ENCODE assay signal across 34 cellular contexts in genomic region chr5:41772785-41773442, GRCh38.
A peak's percentile ranks its signal among the peaks of the same experiment; 100 is the strongest.
DNase-seq lines count a peak whose midpoint lies in the region; ATAC-seq, FAIRE-seq and TF ChIP-seq lines count a peak whose summit lies in the region.
"Had no signal": no experiment of that assay in that cellular context is flagged by ENCODE, and none has a peak within 500 bp of the region (broad histone marks: within the 10 kb centered on the region; RNA-seq: fewer than 3 reads in every experiment).

No MANE protein-coding gene starts in this region.

- TF ChIP-seq POLR2A in GM12878 (IDR thresholded peaks at IDR 0.05; ENCODE audit: low read depth, low read length) = no peak

- no peaks in the 10 kb centered on the region for H3K79me2 ChIP-seq in GM12878 (ENCODE audit: control insufficient read depth, insufficient read depth, low read length)

- SMC1A ChIA-PET in GM12878 (lab: Charles Lee; ENCODE audit: uncharacterized antibody, unreplicated experiment) = interaction anchor here (0.6 to 2.7 kb wide), 9 partner anchors 8 to 70 kb away, joined by 3 to 17 read pairs (median 3); no protein-coding TSS in a partner anchor

- no peaks in the 10 kb centered on the region for H3K27me3 ChIP-seq in GM12878 (replicated peaks in 1 of 2; ENCODE audit: control insufficient read depth in 2 of 2, insufficient read depth in 2 of 2, low read length in 1 of 2)
- H3K27me3 ChIP-seq: colonic mucosa, gastrocnemius medialis, SJSA1 had no signal

- no peak overlapping the region for H2AFZ ChIP-seq in GM12878 (ENCODE audit: control insufficient read depth, low read depth, low read length)

- no peak for TF ChIP-seq CTCF in GM12878 (IDR thresholded peaks at IDR 0.05 in 2 of 3, conservative IDR thresholded peaks at IDR 0.05 in 1 of 3; ENCODE audit: control insufficient read depth in 2 of 3, extremely low read depth in 1 of 3, insufficient read depth in 1 of 3, low read depth in 3 of 3, low read length in 3 of 3)

- H3K4me1 ChIP-seq in GM12878 (ENCODE audit: control insufficient read depth, insufficient read depth, low read length) = peaks cover 27% of the 10 kb centered on the region
- H3K4me1 ChIP-seq: colonic mucosa, gastrocnemius medialis, SJSA1 had no signal

- no peak for FAIRE-seq in GM12878 (lab: Jason Lieb, UNC)
- FAIRE-seq: bronchial epithelial cell, D721Med, RCC 7860, small intestine had no signal

- H3K4me3 ChIP-seq in GM12878 = no peak overlapping the region
- H3K4me3 ChIP-seq: colonic mucosa, gastrocnemius medialis, SJSA1 had no signal

- DNase-seq in GM12878 (ENCODE audit: low read depth, low spot score) (no peak), NK-92 (lab: John Stamatoyannopoulos, UW; ENCODE audit: unreplicated experiment) (no peak), SIG-M5 (lab: John Stamatoyannopoulos, UW) (no peak), activated gamma-delta T cell (lab: John Stamatoyannopoulos, UW) (no peak)
- no peak for DNase-seq in stimulated activated effector memory CD8-positive, alpha-beta T cell treated with anti-CD3 and anti-CD28 coated beads, Interleukin-12 subunit alpha, Interleukin-12 subunit beta, amount 100 ng/mL, for 72 hours (ENCODE audit: low spot score in 2 of 2)
- DNase-seq: activated CD4-positive, alpha-beta T cell treated with anti-CD3 and anti-CD28 coated beads for 36 hours; activated CD8-positive, alpha-beta memory T cell treated with anti-CD3 and anti-CD28 coated beads for 24 hours; activated naive CD4-positive, alpha-beta T cell treated with Interleukin-2 at 50 U/mL for 16 hours; activated T-cell treated with anti-CD3 and anti-CD28 coated beads, Interleukin-2, amount 50 U/mL, for 1 hour; amniotic stem cell; CD4-positive, CD25-positive, alpha-beta regulatory T cell; colonic mucosa; effector memory CD8-positive, alpha-beta T cell; gastrocnemius medialis; HFFc6; hippocampal formation; immature natural killer cell; mesendoderm; naive B cell; NCI-H187; NCI-H524 treated with DMSO at 0.1 percent for 48 hours; nucleus accumbens; small intestine; stimulated activated CD4-positive, alpha-beta T cell treated with anti-CD3 and anti-CD28 coated beads, Interleukin-1b, Interleukin-23, amount 100 ng/mL, for 48 hours; trophoblast cell had no signal

- H3K9me3 ChIP-seq in GM12878 (replicated peaks; ENCODE audit: control insufficient read depth, insufficient read depth, low read length) = no peaks in the 10 kb centered on the region
- H3K9me3 ChIP-seq: colonic mucosa, gastrocnemius medialis, SJSA1 had no signal

- H3K4me1 Mint-ChIP-seq in stimulated activated effector memory CD8-positive, alpha-beta T cell treated with anti-CD3 and anti-CD28 coated beads, Interleukin-12 subunit alpha, Interleukin-12 subunit beta, amount 100 ng/mL, for 72 hours = peaks cover 13% of the 10 kb centered on the region

- intact Hi-C loops in GM12878 (cut with micrococcal nuclease; ENCODE audit: unreplicated experiment) = no loop called here

- no peak for TF ChIP-seq RAD21 in GM12878 (IDR thresholded peaks at IDR 0.05; ENCODE audit: insufficient read depth, low read depth, low read length)

- no peaks in the 10 kb centered on the region for H4K20me1 ChIP-seq in GM12878 (ENCODE audit: control insufficient read depth, insufficient read depth)

- 71% methylated on average over 3 of the region's 4 CpGs for WGBS in GM12878 (ENCODE audit: insufficient coverage, insufficient replicate concordance, low lambda C conversion rate, missing lambda C conversion rate)

- no peaks in the 10 kb centered on the region; a peak in 1 of 4 replicates for H3K36me3 ChIP-seq in GM12878 (ENCODE audit: control insufficient read depth in 2 of 2, insufficient read depth in 2 of 2, low read length in 1 of 2)
- H3K36me3 ChIP-seq: colonic mucosa, gastrocnemius medialis, SJSA1 had no signal

- peak; percentile 32 for ATAC-seq in GM18858 (IDR thresholded peaks at IDR 0.05; ENCODE audit: unreplicated experiment)
- ATAC-seq in HG02798 (IDR thresholded peaks at IDR 0.05; ENCODE audit: poor library complexity, unreplicated experiment) = peak; percentile 27
- ATAC-seq in GM12878 = peak; percentile 49
- peak; percentile 52 for ATAC-seq in stimulated activated effector memory CD8-positive, alpha-beta T cell treated with anti-CD3 and anti-CD28 coated beads, Interleukin-12 subunit alpha, Interleukin-12 subunit beta, amount 100 ng/mL, for 72 hours
- ATAC-seq: activated CD4-positive, alpha-beta T cell treated with anti-CD3 and anti-CD28 coated beads for 36 hours; effector memory CD8-positive, alpha-beta T cell; esophagus mucosa; gastrocnemius medialis; left lobe of liver had no signal

- POLR2A ChIA-PET in GM12878 (lab: Charles Lee) = interaction anchor here (0.6 to 0.8 kb wide), 3 partner anchors 9 to 62 kb away, joined by 3 to 7 read pairs (median 3); no protein-coding TSS in a partner anchor

- peak overlapping the region; percentile 29 for H3K27ac ChIP-seq in GM12878 (ENCODE audit: control insufficient read depth, insufficient read depth)
- H3K27ac ChIP-seq: colonic mucosa, gastrocnemius medialis, SJSA1 had no signal

- no peak overlapping the region for H3K4me3 Mint-ChIP-seq in stimulated activated effector memory CD8-positive, alpha-beta T cell treated with anti-CD3 and anti-CD28 coated beads, Interleukin-12 subunit alpha, Interleukin-12 subunit beta, amount 100 ng/mL, for 72 hours
- H3K4me3 Mint-ChIP-seq: activated CD4-positive, alpha-beta T cell treated with anti-CD3 and anti-CD28 coated beads for 36 hours; CD4-positive, CD25-positive, alpha-beta regulatory T cell; effector memory CD8-positive, alpha-beta T cell; HFFc6; immature natural killer cell; naive B cell had no signal

- H3K9ac ChIP-seq in GM12878 (ENCODE audit: control insufficient read depth, insufficient read depth, low read length) = no peak overlapping the region

- H3K9me3 Mint-ChIP-seq in stimulated activated effector memory CD8-positive, alpha-beta T cell treated with anti-CD3 and anti-CD28 coated beads, Interleukin-12 subunit alpha, Interleukin-12 subunit beta, amount 100 ng/mL, for 72 hours = no peaks in the 10 kb centered on the region
- H3K9me3 Mint-ChIP-seq: CD4-positive, CD25-positive, alpha-beta regulatory T cell; effector memory CD8-positive, alpha-beta T cell; HFFc6; IgD-negative memory B cell; immature natural killer cell; naive B cell had no signal

- RAD21 ChIA-PET in GM12878 (lab: Charles Lee; ENCODE audit: unreplicated experiment) = interaction anchor here (2.1 kb wide), 1 partner anchor 14 kb away, joined by 5 read pairs; no protein-coding TSS in a partner anchor

- BruUV-seq in GM12878 (replicated peaks; lab: Mats Ljungman, UMichigan) = no TSS peak

- no peak overlapping the region for H3K4me2 ChIP-seq in GM12878 (ENCODE audit: control insufficient read depth, insufficient read depth)

- H3K27ac Mint-ChIP-seq in stimulated activated effector memory CD8-positive, alpha-beta T cell treated with anti-CD3 and anti-CD28 coated beads, Interleukin-12 subunit alpha, Interleukin-12 subunit beta, amount 100 ng/mL, for 72 hours = peak overlapping the region; percentile 71
- H3K27ac Mint-ChIP-seq: activated CD4-positive, alpha-beta T cell treated with anti-CD3 and anti-CD28 coated beads for 36 hours; HFFc6; IgD-negative memory B cell; naive B cell had no signal

- in situ Hi-C loops in GM12878 (cut with MboI) = no loop called here

- H3K36me3 Mint-ChIP-seq in stimulated activated effector memory CD8-positive, alpha-beta T cell treated with anti-CD3 and anti-CD28 coated beads, Interleukin-12 subunit alpha, Interleukin-12 subunit beta, amount 100 ng/mL, for 72 hours = peaks cover 56% of the 10 kb centered on the region

- no peak for TF ChIP-seq EP300 in GM12878 (IDR thresholded peaks at IDR 0.05; ENCODE audit: borderline replicate concordance in 1 of 2, control insufficient read depth in 1 of 2, low read depth in 2 of 2, low read length in 2 of 2)

- CTCF ChIA-PET in GM12878 (lab: Yijun Ruan, JAX) = interaction anchor here (0.6 to 2.7 kb wide), 4 partner anchors 11 to 70 kb away, joined by 3 to 9 read pairs (median 4); no protein-coding TSS in a partner anchor

TF ChIP-seq in GM12878, 131 proteins besides CTCF, POLR2A, EP300 and RAD21:
- no peak for TF ChIP-seq MEF2A (IDR thresholded peaks at IDR 0.05; ENCODE audit: insufficient read depth, low read depth, low read length)
- TF ChIP-seq NBN (IDR thresholded peaks at IDR 0.05) = no peak
- TF ChIP-seq RB1 (IDR thresholded peaks at IDR 0.05; ENCODE audit: borderline replicate concordance) = no peak
- TF ChIP-seq LARP7 (IDR thresholded peaks at IDR 0.05) = no peak
- TF ChIP-seq, protein P1, sequence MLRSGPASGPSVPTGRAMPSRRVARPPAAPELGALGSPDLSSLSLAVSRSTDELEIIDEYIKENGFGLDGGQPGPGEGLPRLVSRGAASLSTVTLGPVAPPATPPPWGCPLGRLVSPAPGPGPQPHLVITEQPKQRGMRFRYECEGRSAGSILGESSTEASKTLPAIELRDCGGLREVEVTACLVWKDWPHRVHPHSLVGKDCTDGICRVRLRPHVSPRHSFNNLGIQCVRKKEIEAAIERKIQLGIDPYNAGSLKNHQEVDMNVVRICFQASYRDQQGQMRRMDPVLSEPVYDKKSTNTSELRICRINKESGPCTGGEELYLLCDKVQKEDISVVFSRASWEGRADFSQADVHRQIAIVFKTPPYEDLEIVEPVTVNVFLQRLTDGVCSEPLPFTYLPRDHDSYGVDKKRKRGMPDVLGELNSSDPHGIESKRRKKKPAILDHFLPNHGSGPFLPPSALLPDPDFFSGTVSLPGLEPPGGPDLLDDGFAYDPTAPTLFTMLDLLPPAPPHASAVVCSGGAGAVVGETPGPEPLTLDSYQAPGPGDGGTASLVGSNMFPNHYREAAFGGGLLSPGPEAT (IDR thresholded peaks at IDR 0.05; ENCODE audit: low read depth) = no peak
